In genomic region chr18:48848641-48849143, GRCh38 we compare ENCODE assay signal across 15 cellular contexts.
DNase-seq lines count a peak whose midpoint lies in the region; ATAC-seq, FAIRE-seq and TF ChIP-seq lines count a peak whose summit lies in the region.
"Had no signal": no experiment of that assay in that cellular context is flagged by ENCODE, and none has a peak within 500 bp of the region (broad histone marks: within the 10 kb centered on the region; RNA-seq: fewer than 3 reads in every experiment).

No MANE protein-coding gene starts in this region.

- H3K4me1 ChIP-seq in heart left ventricle (peaks cover 5 to 72% (median 56%) of the 10 kb centered on the region in 12 donors), right atrium auricular region (peaks cover 0 to 73% of the 10 kb centered on the region in 2 donors), H1 (replicated peaks in 1 of 4; ENCODE audit: control insufficient read depth in 3 of 4, insufficient read depth in 4 of 4, low read length in 3 of 4) (peaks cover 0 to 20% (median 10%) of the 10 kb centered on the region in 4 experiments; a peak in 6 of 7 replicates), mesenchymal stem cell (ENCODE audit: control insufficient read depth, insufficient read depth, low read depth, low read length) (peaks cover 43% of the 10 kb centered on the region), aorta (ENCODE audit: control insufficient read depth in 1 of 2, insufficient read depth in 2 of 2, low read length in 2 of 2) (no peaks in the 10 kb centered on the region)

- no peak overlapping the region for H3K56ac ChIP-seq in H1 (replicated peaks; ENCODE audit: insufficient read length, low read depth, low read length)

- H3K27ac ChIP-seq in heart left ventricle (peak overlapping the region in 11 of 12 donors; percentile 12 to 84 (median 73)), right atrium auricular region (peak overlapping the region in 1 of 2 donors; percentile 5), H1 (ENCODE audit: low read depth, low read length) (no peak overlapping the region), mesenchymal stem cell (ENCODE audit: low read length, poor library complexity, severe bottlenecking) (peak overlapping the region; percentile 60), aorta (ENCODE audit: low read depth in 1 of 2, low read length in 2 of 2) (peak overlapping the region in 1 of 2 donors; percentile 30)

- H2AK5ac ChIP-seq in H1 (ENCODE audit: low read depth, low read length) (peak overlapping the region; percentile 26; the same call in 1 of the 2 replicates), mesenchymal stem cell (ENCODE audit: low read length, severe bottlenecking) (peak overlapping the region; percentile 60)

- no peak overlapping the region for H3K4me2 ChIP-seq in H1 (ENCODE audit: insufficient read depth in 1 of 2, low read depth in 2 of 2, low read length in 2 of 2)
- H3K4me2 ChIP-seq in mesenchymal stem cell (ENCODE audit: low read length, poor library complexity, severe bottlenecking): no peak overlapping the region

- ATAC-seq in heart left ventricle (peak; percentile 39 to 75 (median 56)), aorta (ENCODE audit: low FRiP score) (peak; percentile 57)
- ATAC-seq: effector memory CD8-positive, alpha-beta T cell had no signal

- H3K9me3 ChIP-seq in heart left ventricle (no peaks in the 10 kb centered on the region), right atrium auricular region (no peaks in the 10 kb centered on the region), H1 (ENCODE audit: insufficient read depth in 2 of 2, low read depth in 1 of 2, low read length in 1 of 2) (no peaks in the 10 kb centered on the region), mesenchymal stem cell (ENCODE audit: control insufficient read depth, low read length) (no peaks in the 10 kb centered on the region), aorta (ENCODE audit: control insufficient read depth, low read length) (no peaks in the 10 kb centered on the region)
- H3K9me3 ChIP-seq: thyroid gland had no signal

- H4K8ac ChIP-seq in H1 (ENCODE audit: extremely low read depth, insufficient read depth, low read length): no peak overlapping the region; the same call in none of the 2 replicates
- H4K8ac ChIP-seq in mesenchymal stem cell (ENCODE audit: low read length): peak overlapping the region; percentile 27

- H3K79me2 ChIP-seq in H1 (ENCODE audit: control insufficient read depth in 1 of 2, insufficient read depth in 2 of 2, low read length in 2 of 2): no peaks in the 10 kb centered on the region

- H2BK20ac ChIP-seq in H1 (ENCODE audit: low read length): 0 out of 2 replicates have a peak overlapping the region, but pooled peaks have one; percentile 86

- no peaks in the 10 kb centered on the region for H4K20me1 ChIP-seq in H1 (replicated peaks in 1 of 2; ENCODE audit: control insufficient read depth in 1 of 2, insufficient read depth in 2 of 2, low read length in 2 of 2)

- no peak for TF ChIP-seq RAD21 in H1 (IDR thresholded peaks at IDR 0.05 in 1 of 2, conservative IDR thresholded peaks at IDR 0.05 in 1 of 2; ENCODE audit: low read depth in 2 of 2, low read length in 2 of 2)

- H3K4me3 ChIP-seq in heart left ventricle (no peak overlapping the region), right atrium auricular region (no peak overlapping the region), H1 (ENCODE audit: extremely low read depth in 1 of 4, insufficient read depth in 2 of 4, low read depth in 3 of 4, low read length in 4 of 4) (no peak overlapping the region), mesenchymal stem cell (ENCODE audit: insufficient read depth in 1 of 2, low read depth in 1 of 2, low read length in 2 of 2) (no peak overlapping the region), aorta (ENCODE audit: low read length in 2 of 2) (no peak overlapping the region)
- H3K4me3 ChIP-seq: K562, thyroid gland had no signal

- H3K9ac ChIP-seq in H1 (replicated peaks in 1 of 4; ENCODE audit: extremely low read depth in 1 of 4, low read depth in 3 of 4, low read length in 3 of 4) (no peak overlapping the region), mesenchymal stem cell (ENCODE audit: low read length) (no peak overlapping the region)

- POLR2A ChIA-PET in H1 (lab: Charles Lee; ENCODE audit: partially characterized antibody): interaction anchor here (1.5 kb wide), 1 partner anchor 9 kb away, joined by 3 read pairs; no protein-coding TSS in a partner anchor

- H2AFZ ChIP-seq in H1 (ENCODE audit: low read length) (no peak overlapping the region), mesenchymal stem cell (ENCODE audit: low read depth, low read length) (no peak overlapping the region)

- no peak overlapping the region for H2BK15ac ChIP-seq in H1 (ENCODE audit: low read length)
- H2BK15ac ChIP-seq in mesenchymal stem cell (ENCODE audit: low read depth, poor library complexity, severe bottlenecking): peak overlapping the region; percentile 65

- no peak for TF ChIP-seq POLR2A in heart left ventricle (IDR thresholded peaks at IDR 0.05)
- TF ChIP-seq POLR2A in H1 (IDR thresholded peaks at IDR 0.05; ENCODE audit: control extremely low read depth in 1 of 2, low read depth in 2 of 2, low read length in 2 of 2): no peak

- H3K4ac ChIP-seq in H1 (replicated peaks; ENCODE audit: insufficient read length, low read depth, low read length): peak overlapping the region; percentile 86
- peak overlapping the region in 1 of 2 experiments; percentile 30 for H3K4ac ChIP-seq in mesenchymal stem cell (ENCODE audit: low read depth in 1 of 2, low read length in 2 of 2)

- in situ Hi-C loops in KBM-7 (cut with MboI; ENCODE audit: low pct_unique_long_range_greater_than_20kb, low sequenced_read_pairs): no loop called here

- H4K91ac ChIP-seq in H1 (replicated peaks; ENCODE audit: insufficient read length, low read length) (peak overlapping the region; percentile 92), mesenchymal stem cell (ENCODE audit: low read length) (peak overlapping the region; percentile 35)

- no peak overlapping the region for H3K23ac ChIP-seq in H1 (ENCODE audit: insufficient read length)
- H3K23ac ChIP-seq in mesenchymal stem cell (ENCODE audit: low read length in 2 of 2): no peak overlapping the region

- no peak for TF ChIP-seq CTCF in heart left ventricle (IDR thresholded peaks at IDR 0.05)
- TF ChIP-seq CTCF in right atrium auricular region (IDR thresholded peaks at IDR 0.05): no peak
- TF ChIP-seq CTCF in H1 (IDR thresholded peaks at IDR 0.05; ENCODE audit: control extremely low read depth in 1 of 3, insufficient read depth in 1 of 3, low read depth in 1 of 3, low read length in 3 of 3): no peak

- H3K14ac ChIP-seq in H1 (ENCODE audit: insufficient read length) (no peak overlapping the region), mesenchymal stem cell (ENCODE audit: low read length in 2 of 2) (peak overlapping the region in 1 of 2 experiments; percentile 30)

- H3K79me1 ChIP-seq in H1 (ENCODE audit: low read depth, low read length) (no peaks in the 10 kb centered on the region), mesenchymal stem cell (replicated peaks; ENCODE audit: low read length, poor library complexity, severe bottlenecking) (peaks cover 9% of the 10 kb centered on the region)

- no peak for FAIRE-seq in H1 (lab: Jason Lieb, UNC)
- FAIRE-seq: K562 had no signal

- WGBS in heart left ventricle, 4 donors: 50 to 73% (median 63%) methylated on average over 12 to 13 of the region's 13 CpGs
- WGBS in H1 (ENCODE audit: extremely low coverage in 1 of 2, insufficient coverage in 1 of 2, insufficient read length in 1 of 2, insufficient replicate concordance in 2 of 2, low coverage in 1 of 2, low lambda C conversion rate in 2 of 2, missing lambda C conversion rate in 1 of 2), 2 experiments: 97% methylated on average over 9 of the region's 13 CpGs; no CpG with 5 or more reads in 1 of the 2 experiments
- 93% methylated on average over 13 of the region's 13 CpGs for WGBS in mesenchymal stem cell
- WGBS in aorta, 2 donors: 5 to 9% methylated on average over 13 of the region's 13 CpGs

- H3K36me3 ChIP-seq in heart left ventricle (no peaks in the 10 kb centered on the region), right atrium auricular region (no peaks in the 10 kb centered on the region), H1 (ENCODE audit: control insufficient read depth in 2 of 4, insufficient read depth in 4 of 4, low read length in 3 of 4) (no peaks in the 10 kb centered on the region), mesenchymal stem cell (ENCODE audit: control insufficient read depth in 1 of 2, insufficient read depth in 2 of 2, low read depth in 1 of 2, low read length in 2 of 2) (peaks cover 10 to 20% of the 10 kb centered on the region in 2 experiments), aorta (ENCODE audit: control insufficient read depth in 1 of 2, insufficient read depth in 2 of 2, low read length in 1 of 2) (no peaks in the 10 kb centered on the region)
- H3K36me3 ChIP-seq: thyroid gland had no signal

- H4K5ac ChIP-seq in H1 (ENCODE audit: insufficient read length, low read depth, low read length): peak overlapping the region; percentile 7

- H2BK12ac ChIP-seq in H1 (ENCODE audit: low read depth, low read length) (peak overlapping the region; percentile 85; the same call in 1 of the 2 replicates), mesenchymal stem cell (ENCODE audit: low read length in 2 of 2) (peak overlapping the region; percentile 75 to 84)

- intact Hi-C loops in heart left ventricle (cut with DNase I): loop anchor here in 4 of 10 donors (5.0 to 10.0 kb wide), 4 partner anchors 64 to 134 kb away; no protein-coding TSS in a partner anchor
- intact Hi-C loops in aorta (cut with DNase I): no loop called here

- H2BK120ac ChIP-seq in H1 (replicated peaks; ENCODE audit: low read depth, low read length): peak overlapping the region; percentile 84
- peak overlapping the region; percentile 27 for H2BK120ac ChIP-seq in mesenchymal stem cell (ENCODE audit: low read depth, low read length)

- TF ChIP-seq EP300 in H1 (IDR thresholded peaks at IDR 0.05; ENCODE audit: borderline replicate concordance in 1 of 2, low read depth in 2 of 2, low read length in 2 of 2): no peak

- CTCF ChIA-PET in H1 (lab: Charles Lee; ENCODE audit: partially characterized antibody): interaction anchor here (0.6 to 2.4 kb wide), 9 partner anchors 11 to 314 kb away, joined by 3 to 9 read pairs (median 4); no protein-coding TSS in a partner anchor

- H2BK5ac ChIP-seq in H1 (ENCODE audit: low read depth, low read length) (peak overlapping the region; percentile 90), mesenchymal stem cell (ENCODE audit: low read depth, low read length, poor library complexity, severe bottlenecking) (no peak overlapping the region)

- H3K18ac ChIP-seq in H1 (ENCODE audit: extremely low read depth, low read length) (peak overlapping the region; percentile 51; the same call in 1 of the 2 replicates), mesenchymal stem cell (ENCODE audit: low read depth in 1 of 2, low read length in 2 of 2) (peak overlapping the region in 1 of 2 experiments; percentile 75)

- peak; percentile 64 to 72 (median 67) for DNase-seq in heart left ventricle
- DNase-seq in right atrium auricular region (ENCODE audit: low spot score): no peak
- no peak for DNase-seq in H1 (ENCODE audit: low read depth in 1 of 2, low spot score in 2 of 2)
- DNase-seq in mesenchymal stem cell: no peak
- peak in 1 of 2 donors; percentile 70 for DNase-seq in aorta
- no peak for DNase-seq in GM19240 (ENCODE audit: insufficient read length, low spot score)
- no peak for DNase-seq in KBM-7
- no peak for DNase-seq in Kasumi-1 (lab: John Stamatoyannopoulos, UW)
- DNase-seq: activated naive CD8-positive, alpha-beta T cell treated with anti-CD3 and anti-CD28 coated beads for 36 hours; DMS153; effector memory CD8-positive, alpha-beta T cell; HCEC 1CT; RPMI8226; thyroid gland had no signal

- H3K27me3 ChIP-seq in heart left ventricle (no peaks in the 10 kb centered on the region), right atrium auricular region (no peaks in the 10 kb centered on the region), H1 (replicated peaks in 1 of 4; ENCODE audit: control insufficient read depth in 3 of 4, extremely low read depth in 1 of 4, insufficient read depth in 3 of 4, low read length in 3 of 4) (no peaks in the 10 kb centered on the region), mesenchymal stem cell (ENCODE audit: control insufficient read depth in 1 of 2, insufficient read depth in 1 of 2, low read length in 2 of 2) (no peaks in the 10 kb centered on the region), aorta (ENCODE audit: control insufficient read depth in 1 of 2, insufficient read depth in 2 of 2, low read length in 1 of 2) (no peaks in the 10 kb centered on the region)
- H3K27me3 ChIP-seq: thyroid gland had no signal

- peaks cover 6% of the 10 kb centered on the region; the same call in 1 of the 2 replicates for H3K23me2 ChIP-seq in H1 (ENCODE audit: low read depth, low read length)

Comparison
In these comparisons a context has a peak if more than half of its experiments do, and no peak if none do; other contexts are left out.
1. DNase-seq: peak in heart left ventricle (5 of 5); none in right atrium auricular region (single experiment), H1 (0 of 2), mesenchymal stem cell (single experiment), GM19240 (single experiment), KBM-7 (single experiment) and Kasumi-1 (0 of 2).